20 cellular contexts compared by ENCODE assay signal in genomic region chr6:101181006-101181405, GRCh38.
A peak's percentile ranks its signal among the peaks of the same experiment; 100 is the strongest.
DNase-seq lines count a peak whose midpoint lies in the region; ATAC-seq and TF ChIP-seq lines count a peak whose summit lies in the region.
"Had no signal": no experiment of that assay in that cellular context is flagged by ENCODE, and none has a peak within 500 bp of the region (broad histone marks: within the 10 kb centered on the region; RNA-seq: fewer than 3 reads in every experiment).

No MANE protein-coding gene starts in this region.

- no peaks in the 10 kb centered on the region for H3K9me3 ChIP-seq in osteoblast (ENCODE audit: low read depth, low read length)
- H3K9me3 ChIP-seq: A549; BE2C; BLaER1 treated with 17β-estradiol and CSF1 and Interleukin-3, amounts not matched to agents 10 nM and 100 nM had no signal

- no peaks in the 10 kb centered on the region for H3K36me3 ChIP-seq in osteoblast (ENCODE audit: insufficient read depth, low read length)
- H3K36me3 ChIP-seq: BE2C; BLaER1 treated with 17β-estradiol and CSF1 and Interleukin-3, amounts not matched to agents 10 nM and 100 nM had no signal

- DNase-seq in EL (peak; percentile 3), M059J (ENCODE audit: low read depth) (peak; percentile 5), cerebellum (ENCODE audit: low spot score) (peak; percentile 30), osteoblast (ENCODE audit: insufficient read length, low spot score, missing footprints) (peak; percentile 68), GDM1 (lab: John Stamatoyannopoulos, UW) (no peak)
- no peak for DNase-seq in activated CD4-positive, alpha-beta T cell treated with anti-CD3 and anti-CD28 coated beads, Interleukin-2, amount 50 U/mL, for 4 hours
- DNase-seq: 8988T; ACHN; AML-193; BE2C; CD4-positive, alpha-beta T cell; CD8-positive, alpha-beta memory T cell; DMS53; DMS79 treated with DMSO at 0.1 percent for 48 hours; GM23248; H9; HFFc6 had no signal

- no peaks in the 10 kb centered on the region for H4K20me1 ChIP-seq in osteoblast (ENCODE audit: insufficient read depth, low read length)
- H4K20me1 ChIP-seq: BLaER1 treated with 17β-estradiol and CSF1 and Interleukin-3, amounts not matched to agents 10 nM and 100 nM had no signal

- H3K4me1 ChIP-seq in osteoblast (ENCODE audit: insufficient read depth, low read length): no peaks in the 10 kb centered on the region
- H3K4me1 ChIP-seq: A549, BE2C had no signal

- no peak overlapping the region for H3K4me2 ChIP-seq in osteoblast (ENCODE audit: insufficient read depth, low read length)
- H3K4me2 ChIP-seq: A549; BLaER1 treated with 17β-estradiol and CSF1 and Interleukin-3, amounts not matched to agents 10 nM and 100 nM had no signal

- no peak overlapping the region for H3K27ac ChIP-seq in osteoblast (ENCODE audit: low read depth, low read length)
- H3K27ac ChIP-seq: A549; BLaER1 treated with 17β-estradiol and CSF1 and Interleukin-3, amounts not matched to agents 10 nM and 100 nM; GM23248 had no signal

- H3K27me3 ChIP-seq in osteoblast (ENCODE audit: insufficient read depth, low read length): no peaks in the 10 kb centered on the region
- H3K27me3 ChIP-seq: BE2C; BLaER1 treated with 17β-estradiol and CSF1 and Interleukin-3, amounts not matched to agents 10 nM and 100 nM had no signal

- H2AFZ ChIP-seq in osteoblast (ENCODE audit: low read length): no peak overlapping the region
- H2AFZ ChIP-seq: GM23248 had no signal

- no peak overlapping the region for H3K4me3 ChIP-seq in osteoblast (ENCODE audit: insufficient read depth, low read length)
- H3K4me3 ChIP-seq: A549; BLaER1 treated with 17β-estradiol and CSF1 and Interleukin-3, amounts not matched to agents 10 nM and 100 nM; GM23248 had no signal

- no peak for ATAC-seq in GM18520 (IDR thresholded peaks at IDR 0.05; ENCODE audit: unreplicated experiment)
- ATAC-seq: A549 had no signal

- no peak for TF ChIP-seq CTCF in osteoblast (IDR thresholded peaks at IDR 0.05; ENCODE audit: extremely low read depth, low read depth, low read length)

- H3K79me2 ChIP-seq in osteoblast (ENCODE audit: insufficient read depth, low read length): no peaks in the 10 kb centered on the region

Comparison
In these comparisons a context has a peak if more than half of its experiments do, and no peak if none do; other contexts are left out.
1. DNase-seq: peak in EL (single experiment), M059J (single experiment), cerebellum (single experiment) and osteoblast (single experiment); none in GDM1 (single experiment) and activated CD4-positive, alpha-beta T cell treated with anti-CD3 and anti-CD28 coated beads, Interleukin-2, amount 50 U/mL, for 4 hours (0 of 2).